1 cellular context compared by ENCODE assay signal in genomic region chr7:138350701-138351357, GRCh38.
TF ChIP-seq lines count a peak whose summit lies in the region.

No MANE protein-coding gene starts in this region.

TF ChIP-seq in K562, 482 proteins besides CTCF, POLR2A, EP300 and RAD21 (continued from another document and continues in another):
- TF ChIP-seq UBTF (IDR thresholded peaks at IDR 0.05; ENCODE audit: borderline replicate concordance in 1 of 2, low read depth in 2 of 2, low read length in 2 of 2) = no peak
- TF ChIP-seq DDX20 (tag; IDR thresholded peaks at IDR 0.05; ENCODE audit: low read depth) = peak; percentile 75
- no peak for TF ChIP-seq SUPT5H (IDR thresholded peaks at IDR 0.05)
- TF ChIP-seq SETDB1 (IDR thresholded peaks at IDR 0.05; ENCODE audit: low read length) = no peak
- no peak for TF ChIP-seq HNRNPH1 (optimal IDR thresholded peaks at IDR 0.05; ENCODE audit: low read depth, low read length)
- TF ChIP-seq NR2F6 (CRISPR knock-in tag; IDR thresholded peaks at IDR 0.05) = 0 out of 2 replicates have a peak, but pooled peaks have one; percentile 70
- no peak; the same call in none of the 2 replicates for TF ChIP-seq ZNF766 (CRISPR knock-in tag; conservative IDR thresholded peaks at IDR 0.05)
- peak; percentile 31 to 74; a peak in 2 of 4 replicates for TF ChIP-seq MLLT1 (IDR thresholded peaks at IDR 0.05)
- TF ChIP-seq ZNF354B (CRISPR knock-in tag; IDR thresholded peaks at IDR 0.05) = no peak; the same call in 1 of the 2 replicates
- peak; percentile 96 for TF ChIP-seq ZNF280B (CRISPR knock-in tag; IDR thresholded peaks at IDR 0.05)
- TF ChIP-seq ZEB2 (IDR thresholded peaks at IDR 0.05) = peak; percentile 94
- TF ChIP-seq ZNF75A (CRISPR knock-in tag; IDR thresholded peaks at IDR 0.05) = peak; percentile 73; the same call in 1 of the 2 replicates
- TF ChIP-seq STAT5A (IDR thresholded peaks at IDR 0.05; ENCODE audit: borderline replicate concordance, low read length) = 0 out of 2 replicates have a peak, but pooled peaks have one; percentile 7
- peak; percentile 88 for TF ChIP-seq DPF2 (IDR thresholded peaks at IDR 0.05)
- no peak for TF ChIP-seq SNAPC5 (CRISPR knock-in tag; IDR thresholded peaks at IDR 0.05)
- TF ChIP-seq TFE3 (CRISPR knock-in tag; IDR thresholded peaks at IDR 0.05) = no peak
- no peak; the same call in none of the 2 replicates for TF ChIP-seq ZNF175 (CRISPR knock-in tag; IDR thresholded peaks at IDR 0.05; ENCODE audit: low read depth)
- no peak for TF ChIP-seq TRIM25 (IDR thresholded peaks at IDR 0.05; ENCODE audit: borderline replicate concordance)
- TF ChIP-seq ARID4B (CRISPR knock-in tag; IDR thresholded peaks at IDR 0.05) = no peak
- no peak for TF ChIP-seq LCOR (CRISPR knock-in tag; IDR thresholded peaks at IDR 0.05)
- TF ChIP-seq ZNF507 (tag; conservative IDR thresholded peaks at IDR 0.05) = peak; percentile 28; the same call in 1 of the 2 replicates
- TF ChIP-seq CREB3 (tag; conservative IDR thresholded peaks at IDR 0.05; ENCODE audit: low read depth) = no peak
- TF ChIP-seq CGGBP1 (CRISPR knock-in tag; IDR thresholded peaks at IDR 0.05) = peak; percentile 78; the same call in 1 of the 2 replicates
- TF ChIP-seq TEAD2 (tag; IDR thresholded peaks at IDR 0.05) = peak; percentile 72
- TF ChIP-seq FOXK2 (conservative IDR thresholded peaks at IDR 0.05 in 1 of 2, IDR thresholded peaks at IDR 0.05 in 1 of 2; ENCODE audit: low read depth in 2 of 2) = peak; percentile 25 to 36; a peak in 1 of 4 replicates
- no peak for TF ChIP-seq STAG1 (CRISPR knock-in tag; IDR thresholded peaks at IDR 0.05; ENCODE audit: borderline replicate concordance)
- TF ChIP-seq SMARCC2 (IDR thresholded peaks at IDR 0.05; ENCODE audit: low read depth) = peak; percentile 40; the same call in 1 of the 2 replicates
- no peak for TF ChIP-seq ZNF668 (CRISPR knock-in tag; IDR thresholded peaks at IDR 0.05)
- peak; percentile 97 for TF ChIP-seq JUN (IDR thresholded peaks at IDR 0.05; ENCODE audit: borderline replicate concordance, low read depth, low read length)
- TF ChIP-seq JUN (CRISPR knock-in tag; IDR thresholded peaks at IDR 0.05; ENCODE audit: borderline replicate concordance) = peak; percentile 59; the same call in 1 of the 2 replicates
- peak; percentile 97 for TF ChIP-seq ATF7 (IDR thresholded peaks at IDR 0.05)
- TF ChIP-seq HMGN3 (IDR thresholded peaks at IDR 0.05; ENCODE audit: borderline replicate concordance, extremely low read depth, insufficient read length, low read depth, low read length) = no peak
- TF ChIP-seq CEBPG (CRISPR knock-in tag; IDR thresholded peaks at IDR 0.05) = no peak
- peak; percentile 16 to 66; a peak in 1 of 4 replicates for TF ChIP-seq CEBPG (tag; conservative IDR thresholded peaks at IDR 0.05 in 1 of 2, IDR thresholded peaks at IDR 0.05 in 1 of 2)
- TF ChIP-seq FOXJ2 (tag; IDR thresholded peaks at IDR 0.05) = peak; percentile 91
- TF ChIP-seq ZBTB2 (IDR thresholded peaks at IDR 0.05) = 0 out of 2 replicates have a peak, but pooled peaks have one; percentile 37
- TF ChIP-seq ZNF324 (CRISPR knock-in tag; IDR thresholded peaks at IDR 0.05) = peak; percentile 38; the same call in 1 of the 2 replicates
- TF ChIP-seq CBFA2T3 (IDR thresholded peaks at IDR 0.05) = peak; percentile 84
- TF ChIP-seq JUNB (CRISPR knock-in tag; conservative IDR thresholded peaks at IDR 0.05) = peak; percentile 72
- TF ChIP-seq HDAC3 (IDR thresholded peaks at IDR 0.05; ENCODE audit: borderline replicate concordance, partially characterized antibody) = peak; percentile 65
- TF ChIP-seq MNT (conservative IDR thresholded peaks at IDR 0.05) = peak; percentile 27 to 42; a peak in 1 of 4 replicates
- TF ChIP-seq FOXO4 (CRISPR knock-in tag; IDR thresholded peaks at IDR 0.05) = no peak; the same call in 1 of the 2 replicates
